ENCODE assay signal across 8 cellular contexts in the genomic region with DNA sequence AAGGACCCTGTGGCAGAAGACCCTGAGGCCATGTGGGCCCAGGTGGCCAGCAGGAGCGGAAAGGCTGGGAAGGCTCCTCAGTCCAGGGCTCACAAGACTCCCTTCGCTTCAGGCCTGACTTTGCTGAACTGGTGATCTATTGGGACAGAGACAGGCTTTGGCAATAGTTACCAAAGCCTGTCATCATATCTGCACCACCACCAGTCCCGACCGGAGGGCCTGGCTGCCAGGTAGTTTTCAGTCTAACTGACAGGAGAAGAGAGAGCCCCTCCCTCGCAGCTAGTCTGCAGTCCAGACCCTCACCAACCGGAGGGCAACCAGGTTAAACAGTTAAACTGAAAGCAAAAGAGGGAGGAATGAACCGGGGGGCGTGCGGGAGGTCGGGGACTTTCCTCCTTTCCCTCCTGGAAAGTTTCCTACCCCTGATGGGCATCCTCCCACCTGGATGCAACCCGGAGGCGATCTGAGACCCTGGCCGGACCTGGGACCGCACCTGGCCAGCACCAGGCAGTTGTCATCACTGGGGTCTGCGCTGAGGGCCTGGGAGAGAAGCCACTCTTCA. TPM values are rescaled to one million over a fixed set of nuclear protein-coding genes. Genes with fewer than 3 reads are reported as not detected.
DNase-seq lines count a peak whose midpoint lies in the region; ATAC-seq and TF ChIP-seq lines count a peak whose summit lies in the region.

No MANE protein-coding gene starts in this region.

- H3K27ac ChIP-seq in adrenal gland (peak overlapping the region; percentile 83 to 94 (median 87)), iPS DF 6.9 (ENCODE audit: low read length) (no peak overlapping the region), skeletal muscle tissue (ENCODE audit: low read depth, low read length) (peak overlapping the region; percentile 83)

- H3K4me3 ChIP-seq in adrenal gland, result peak overlapping the region; percentile 75 to 87 (median 84)
- peak overlapping the region; percentile 63; the same call in 1 of the 2 replicates for H3K4me3 ChIP-seq in iPS DF 6.9 (ENCODE audit: low read length)
- peak overlapping the region; percentile 78 to 91 (median 87) for H3K4me3 ChIP-seq in skeletal muscle tissue (ENCODE audit: low read length in 3 of 3)

- peak in 1 of 2 donors; percentile 61 for TF ChIP-seq POLR2A in adrenal gland (IDR thresholded peaks at IDR 0.05)

- H3K27me3 ChIP-seq in adrenal gland, result no peaks in the 10 kb centered on the region
- H3K27me3 ChIP-seq in iPS DF 6.9 (ENCODE audit: control insufficient read depth, insufficient read depth, low read length), result no peaks in the 10 kb centered on the region
- no peaks in the 10 kb centered on the region for H3K27me3 ChIP-seq in skeletal muscle tissue (ENCODE audit: control insufficient read depth in 3 of 3, insufficient read depth in 3 of 3, low read length in 3 of 3)

- H3K36me3 ChIP-seq in ES-I3 (ENCODE audit: insufficient read depth, low read length) (no peaks in the 10 kb centered on the region), adrenal gland (replicated peaks in 1 of 2) (no peaks in the 10 kb centered on the region), iPS DF 6.9 (ENCODE audit: control insufficient read depth, insufficient read depth, low read length) (no peaks in the 10 kb centered on the region), skeletal muscle tissue (ENCODE audit: control insufficient read depth in 3 of 3, insufficient read depth in 3 of 3, low read length in 3 of 3) (no peaks in the 10 kb centered on the region)

- 0 out of 2 replicates have a peak, but pooled peaks cover 3% of the 10 kb centered on the region for H3K4me1 ChIP-seq in ES-I3 (ENCODE audit: insufficient read depth, low read length)
- H3K4me1 ChIP-seq in adrenal gland (replicated peaks in 1 of 2), result peaks cover 0 to 25% of the 10 kb centered on the region in 2 donors
- peaks cover 3% of the 10 kb centered on the region for H3K4me1 ChIP-seq in iPS DF 6.9 (ENCODE audit: control insufficient read depth, insufficient read depth, low read length)
- H3K4me1 ChIP-seq in skeletal muscle tissue (ENCODE audit: control insufficient read depth in 3 of 3, insufficient read depth in 3 of 3, low read length in 3 of 3), result peaks cover 11 to 14% (median 12%) of the 10 kb centered on the region in 3 donors

- 1 to 6% (median 4%) methylated on average over 12 to 15 of the region's 15 CpGs for WGBS in adrenal gland, 4 donors
- no CpG with 5 or more reads among the region's 15 CpGs for WGBS in iPS DF 6.9 (ENCODE audit: insufficient coverage, insufficient read length)

- H3K9ac ChIP-seq in ES-I3 (ENCODE audit: low read depth, low read length) (peak overlapping the region; percentile 93; the same call in 1 of the 2 replicates), skeletal muscle tissue (ENCODE audit: low read depth in 1 of 3, low read length in 3 of 3) (peak overlapping the region; percentile 81 to 90 (median 85))

- no peak for TF ChIP-seq CTCF in adrenal gland (IDR thresholded peaks at IDR 0.05)

- peak; percentile 51 for DNase-seq in RKO (ENCODE audit: low spot score)
- peak; percentile 41 to 72 (median 54) for DNase-seq in adrenal gland
- DNase-seq in iPS DF 6.9 (ENCODE audit: low read depth, low spot score), result no peak

- no peaks in the 10 kb centered on the region for H3K9me3 ChIP-seq in ES-I3 (ENCODE audit: control insufficient read depth, insufficient read depth, low read length)
- H3K9me3 ChIP-seq in adrenal gland (replicated peaks in 1 of 3), result no peaks in the 10 kb centered on the region
- no peaks in the 10 kb centered on the region for H3K9me3 ChIP-seq in iPS DF 6.9 (ENCODE audit: control insufficient read depth, insufficient read depth, low read length)
- no peaks in the 10 kb centered on the region for H3K9me3 ChIP-seq in skeletal muscle tissue (ENCODE audit: control insufficient read depth in 3 of 3, low read length in 3 of 3)

- ATAC-seq in HG02642 (IDR thresholded peaks at IDR 0.05; ENCODE audit: poor library complexity, unreplicated experiment) (peak; percentile 13), HG02970 (IDR thresholded peaks at IDR 0.05; ENCODE audit: low FRiP score, unreplicated experiment) (no peak), GM19455 (IDR thresholded peaks at IDR 0.05; ENCODE audit: unreplicated experiment) (no peak)

- intact Hi-C loops in adrenal gland (cut with DNase I), result no loop called here

RNA-seq across cellular contexts. Expression of a gene that starts 0.5 kb away (rescaled TPM):
- 10 to 100 TPM; 17.7 to 78.3 (median 46.7) TPM for total RNA-seq in adrenal gland
- 100 to 1,000 TPM in 1 of 3 donors, 10 to 100 TPM in 2; 12.6 to 102 (median 12.7) TPM for polyA plus RNA-seq in adrenal gland
- total RNA-seq in skeletal muscle tissue, result 3.7 TPM

RNA-seq across cellular contexts. Expression of a gene that starts 29.8 kb away (rescaled TPM):
- total RNA-seq in adrenal gland, result 10 to 100 TPM; 11.1 to 18.2 (median 13.6) TPM
- polyA plus RNA-seq in adrenal gland, result 10 to 100 TPM; 14.5 to 21.6 (median 17.4) TPM
- total RNA-seq in skeletal muscle tissue, result 6.8 TPM

RNA-seq across cellular contexts. Expression of a gene that starts 29.9 kb away (rescaled TPM):
- total RNA-seq in adrenal gland, result 10 to 100 TPM in 6 of 8 donors, 1 to 10 TPM in 2; 9.5 to 19.6 (median 12.3) TPM
- polyA plus RNA-seq in adrenal gland, result 10 to 100 TPM; 16.2 to 33.8 (median 20.4) TPM
- 5.2 TPM for total RNA-seq in skeletal muscle tissue
